15 cellular contexts compared by ENCODE assay signal in genomic region chrX:33339219-33339618, GRCh38.
DNase-seq lines count a peak whose midpoint lies in the region; ATAC-seq and TF ChIP-seq lines count a peak whose summit lies in the region.
"Had no signal": no experiment of that assay in that cellular context is flagged by ENCODE, and none has a peak within 500 bp of the region (broad histone marks: within the 10 kb centered on the region; RNA-seq: fewer than 3 reads in every experiment).

No MANE protein-coding gene starts in this region.

- H3K4me3 ChIP-seq in SK-N-SH (ENCODE audit: low read depth in 2 of 2, low read length in 1 of 2) (peak overlapping the region in 1 of 2 experiments; percentile 21; a peak in 1 of 4 replicates), mesendoderm (ENCODE audit: low read length) (no peak overlapping the region), upper lobe of right lung (peak overlapping the region; percentile 19)

- no peak for TF ChIP-seq CTCF in SK-N-SH (IDR thresholded peaks at IDR 0.05)
- TF ChIP-seq CTCF in brain (conservative IDR thresholded peaks at IDR 0.05), result no peak
- TF ChIP-seq CTCF in upper lobe of right lung (IDR thresholded peaks at IDR 0.05), result no peak

- TF ChIP-seq EP300 in SK-N-SH (IDR thresholded peaks at IDR 0.05; ENCODE audit: borderline replicate concordance in 1 of 2, low read depth in 1 of 2, low read length in 1 of 2), result no peak

- in situ Hi-C loops in KBM-7 (cut with MboI; ENCODE audit: low pct_unique_long_range_greater_than_20kb, low sequenced_read_pairs), result no loop called here

- peaks cover 35% of the 10 kb centered on the region for H3K4me1 Mint-ChIP-seq in brain

- ATAC-seq in SK-N-SH treated with all-trans-retinoic acid at 6 μM for 48 hours, result no peak
- no peak for ATAC-seq in upper lobe of right lung
- no peak for ATAC-seq in HG03135 (IDR thresholded peaks at IDR 0.05; ENCODE audit: unreplicated experiment)
- ATAC-seq in GM18505 (IDR thresholded peaks at IDR 0.05; ENCODE audit: unreplicated experiment), result no peak
- ATAC-seq: left lobe of liver had no signal

- H3K36me3 Mint-ChIP-seq in brain, result no peaks in the 10 kb centered on the region

- H3K9me3 Mint-ChIP-seq in brain, result no peaks in the 10 kb centered on the region

- no peaks in the 10 kb centered on the region for H4K20me1 ChIP-seq in SK-N-SH (ENCODE audit: insufficient read depth)

- DNase-seq in SK-N-SH (no peak), mesendoderm (peak; percentile 3), upper lobe of right lung (no peak), KBM-7 (no peak)
- DNase-seq: 8988T; activated CD8-positive, alpha-beta memory T cell treated with anti-CD3 and anti-CD28 coated beads for 24 hours; KG1; NK-92 treated with Interleukin-12 subunit alpha and Interleukin-12 subunit beta, amount 100 ng/mL, for 24 hours; small intestine; T-helper 9 cell had no signal

- no peak overlapping the region for H4K8ac ChIP-seq in mesendoderm (ENCODE audit: low read depth, low read length)

- H3K23ac ChIP-seq in mesendoderm (ENCODE audit: low read length), result no peak overlapping the region

- WGBS in SK-N-SH (ENCODE audit: low lambda C conversion rate), result 3% methylated on average over 9 of the region's 9 CpGs
- WGBS in mesendoderm (ENCODE audit: extremely low coverage, insufficient coverage, low lambda C conversion rate), result no CpG with 5 or more reads among the region's 9 CpGs

- H3K9me2 ChIP-seq in SK-N-SH, result no peaks in the 10 kb centered on the region

- H3K27ac Mint-ChIP-seq in brain, result peak overlapping the region in 4 of 5 experiments; percentile 10 to 78 (median 28)

- no peak overlapping the region for H2BK15ac ChIP-seq in mesendoderm (replicated peaks; ENCODE audit: low read depth)

- TF ChIP-seq POLR2A in GM18505 (IDR thresholded peaks at IDR 0.05; ENCODE audit: borderline replicate concordance, extremely low read depth, insufficient read depth, insufficient read length), result no peak

- H3K36me3 ChIP-seq in SK-N-SH (replicated peaks in 1 of 2; ENCODE audit: control insufficient read depth in 1 of 2, insufficient read depth in 2 of 2, low read length in 1 of 2) (no peaks in the 10 kb centered on the region), mesendoderm (ENCODE audit: control insufficient read depth, insufficient read depth, low read length) (no peaks in the 10 kb centered on the region), upper lobe of right lung (no peaks in the 10 kb centered on the region)

- H3K79me2 ChIP-seq in SK-N-SH (ENCODE audit: insufficient read depth), result no peaks in the 10 kb centered on the region
- no peaks in the 10 kb centered on the region for H3K79me2 ChIP-seq in mesendoderm (ENCODE audit: control insufficient read depth, insufficient read depth, low read length)

- H3K9me3 ChIP-seq in SK-N-SH (no peaks in the 10 kb centered on the region), upper lobe of right lung (no peaks in the 10 kb centered on the region)

- peak; percentile 50 for TF ChIP-seq RAD21 in SK-N-SH (IDR thresholded peaks at IDR 0.05; ENCODE audit: low read length)

- H3K27me3 Mint-ChIP-seq in brain, result no peaks in the 10 kb centered on the region

- H3K4me2 ChIP-seq in SK-N-SH, result no peak overlapping the region
- no peak overlapping the region for H3K4me2 ChIP-seq in mesendoderm (ENCODE audit: low read length)

- POLR2A ChIA-PET in SK-N-SH (lab: Yijun Ruan, JAX), result no interaction called here

- H3K27ac ChIP-seq in SK-N-SH (ENCODE audit: low read depth in 2 of 2, low read length in 1 of 2), result peak overlapping the region in 1 of 2 experiments; percentile 47; a peak in 1 of 4 replicates
- H3K27ac ChIP-seq in mesendoderm (ENCODE audit: low read depth, low read length), result no peak overlapping the region
- H3K27ac ChIP-seq in upper lobe of right lung, result no peak overlapping the region

- no peaks in the 10 kb centered on the region for H3K79me1 ChIP-seq in mesendoderm (ENCODE audit: low read length)

- no peak overlapping the region for H2AFZ ChIP-seq in SK-N-SH (ENCODE audit: low read depth)

- H3K4me3 Mint-ChIP-seq in brain, result peak overlapping the region; percentile 59 to 77 (median 70)

- H2AK5ac ChIP-seq in mesendoderm (ENCODE audit: low read length), result no peak overlapping the region

- intact Hi-C loops in upper lobe of right lung (cut with DNase I), result no loop called here

- no peak overlapping the region for H4K5ac ChIP-seq in mesendoderm (ENCODE audit: low read length)

- CTCF ChIA-PET in SK-N-SH (lab: Yijun Ruan, JAX), result interaction anchor here (0.9 to 2.7 kb wide), 4 partner anchors 14 to 931 kb away, joined by 3 to 9 read pairs (median 4); no protein-coding TSS in a partner anchor

- no peak overlapping the region for H2BK5ac ChIP-seq in mesendoderm (ENCODE audit: low read length)

- no peak overlapping the region for H3K4ac ChIP-seq in mesendoderm (ENCODE audit: low read depth, low read length)

- H3K4me1 ChIP-seq in SK-N-SH (ENCODE audit: control insufficient read depth in 1 of 2, insufficient read depth in 2 of 2, low read depth in 1 of 2, low read length in 1 of 2), result no peaks in the 10 kb centered on the region
- H3K4me1 ChIP-seq in mesendoderm (ENCODE audit: control insufficient read depth, low read depth, low read length), result no peaks in the 10 kb centered on the region
- H3K4me1 ChIP-seq in upper lobe of right lung, result no peaks in the 10 kb centered on the region

- H3K27me3 ChIP-seq in SK-N-SH (ENCODE audit: insufficient read depth) (no peaks in the 10 kb centered on the region), mesendoderm (ENCODE audit: insufficient read depth, low read length, poor library complexity) (no peaks in the 10 kb centered on the region), upper lobe of right lung (no peaks in the 10 kb centered on the region)

- H3K9ac ChIP-seq in SK-N-SH (no peak overlapping the region), mesendoderm (ENCODE audit: low read length) (no peak overlapping the region)

- peak overlapping the region; percentile 28 for H2BK120ac ChIP-seq in mesendoderm (ENCODE audit: low read depth, low read length)

- H3F3A ChIP-seq in SK-N-SH (replicated peaks; ENCODE audit: insufficient read depth), result no peaks in the 10 kb centered on the region

- no peak overlapping the region for H3K18ac ChIP-seq in mesendoderm (ENCODE audit: low read length)

- H3K56ac ChIP-seq in mesendoderm (ENCODE audit: low read length), result no peak overlapping the region

TF ChIP-seq in SK-N-SH, 30 proteins besides CTCF, POLR2A, EP300 and RAD21:
- TF ChIP-seq FOXJ3 (CRISPR knock-in tag; IDR thresholded peaks at IDR 0.05) (no peak), GATA2 (CRISPR knock-in tag; IDR thresholded peaks at IDR 0.05) (no peak), SMC3 (IDR thresholded peaks at IDR 0.05; ENCODE audit: low read depth, low read length) (no peak), SIN3A (IDR thresholded peaks at IDR 0.05; ENCODE audit: borderline replicate concordance, low read depth, low read length) (no peak), NRF1 (IDR thresholded peaks at IDR 0.05; ENCODE audit: low read depth, low read length) (no peak), RCOR1 (IDR thresholded peaks at IDR 0.05; ENCODE audit: low read length) (no peak), RXRA (IDR thresholded peaks at IDR 0.05; ENCODE audit: borderline replicate concordance, low read depth) (no peak), MEF2A (IDR thresholded peaks at IDR 0.05; ENCODE audit: borderline replicate concordance, low read depth) (no peak)
TF ChIP-seq in SK-N-SH: peak in this region for 0.

TF ChIP-seq in SK-N-SH treated with all-trans-retinoic acid at 6 μM for 48 hours, 23 proteins besides CTCF, POLR2A, EP300 and RAD21:
- TF ChIP-seq ESRRG (CRISPR knock-in tag; IDR thresholded peaks at IDR 0.05), result no peak
- no peak for TF ChIP-seq OSR1 (CRISPR knock-in tag; IDR thresholded peaks at IDR 0.05)
- TF ChIP-seq ZC3H10 (CRISPR knock-in tag; IDR thresholded peaks at IDR 0.05), result no peak
- no peak for TF ChIP-seq TSHZ2 (CRISPR knock-in tag; IDR thresholded peaks at IDR 0.05)
- no peak for TF ChIP-seq ZFP30 (CRISPR knock-in tag; IDR thresholded peaks at IDR 0.05)
- no peak for TF ChIP-seq GLIS3 (CRISPR knock-in tag; IDR thresholded peaks at IDR 0.05)
- no peak for TF ChIP-seq ZFP3 (CRISPR knock-in tag; IDR thresholded peaks at IDR 0.05)
